13 cellular contexts compared by ENCODE assay signal in genomic region chr22:19799322-19800190, GRCh38. TPM values are rescaled to one million over a fixed set of nuclear protein-coding genes. Genes with fewer than 3 reads are reported as not detected.
A peak's percentile ranks its signal among the peaks of the same experiment; 100 is the strongest.
DNase-seq lines count a peak whose midpoint lies in the region; ATAC-seq and TF ChIP-seq lines count a peak whose summit lies in the region.
"Had no signal": no experiment of that assay in that cellular context is flagged by ENCODE, and none has a peak within 500 bp of the region (broad histone marks: within the 10 kb centered on the region; RNA-seq: fewer than 3 reads in every experiment).

No MANE protein-coding gene starts in this region.

- DNase-seq in GM03348 (ENCODE audit: low spot score) (peak; percentile 97), fibroblast of villous mesenchyme (ENCODE audit: low read depth) (peak; percentile 89), skeletal muscle cell (ENCODE audit: low read depth) (peak; percentile 71), NCI-H1092 treated with DMSO at 0.1 percent for 48 hours (lab: John Stamatoyannopoulos, UW) (no peak), GM20000 (ENCODE audit: low spot score) (no peak), COR-L47 (lab: John Stamatoyannopoulos, UW) (no peak)
- DNase-seq: activated gamma-delta T cell treated with Interleukin-2 at 50 U/mL for 16 hours, midbrain, NCI-H1417, OCI-M1 had no signal

- H3K4me3 ChIP-seq in fibroblast of villous mesenchyme (ENCODE audit: low read depth, low read length) (no peak overlapping the region), skeletal muscle cell (ENCODE audit: low read depth, low read length) (no peak overlapping the region)
- H3K4me3 ChIP-seq: smooth muscle cell had no signal

- ATAC-seq in SK-N-SH treated with all-trans-retinoic acid at 6 μM for 48 hours (peak; percentile 96), GM19395 (IDR thresholded peaks at IDR 0.05; ENCODE audit: unreplicated experiment) (no peak)

- TF ChIP-seq CTCF in fibroblast of villous mesenchyme (IDR thresholded peaks at IDR 0.05; ENCODE audit: insufficient read depth, low read depth, low read length) (peak; percentile 21), GM20000 (IDR thresholded peaks at IDR 0.05; ENCODE audit: extremely low read depth, missing control alignments) (no peak)

TF ChIP-seq in SK-N-SH treated with all-trans-retinoic acid at 6 μM for 48 hours, 23 proteins besides CTCF, POLR2A, EP300 and RAD21:
- TF ChIP-seq GLIS3 (CRISPR knock-in tag; IDR thresholded peaks at IDR 0.05) (no peak), ARNTL (CRISPR knock-in tag; IDR thresholded peaks at IDR 0.05; ENCODE audit: borderline replicate concordance, low read depth) (no peak), TCF4 (CRISPR knock-in tag; IDR thresholded peaks at IDR 0.05; ENCODE audit: borderline replicate concordance) (peak; percentile 91), SNAI2 (CRISPR knock-in tag; IDR thresholded peaks at IDR 0.05) (no peak), ISL1 (CRISPR knock-in tag; IDR thresholded peaks at IDR 0.05) (no peak), PPARA (CRISPR knock-in tag; IDR thresholded peaks at IDR 0.05; ENCODE audit: borderline replicate concordance) (no peak), ZC3H10 (CRISPR knock-in tag; IDR thresholded peaks at IDR 0.05) (no peak; the same call in 1 of the 2 replicates), CSRNP3 (CRISPR knock-in tag; IDR thresholded peaks at IDR 0.05) (no peak), ZFP3 (CRISPR knock-in tag; IDR thresholded peaks at IDR 0.05) (peak; percentile 88), POU6F1 (CRISPR knock-in tag; IDR thresholded peaks at IDR 0.05; ENCODE audit: borderline replicate concordance, low read depth) (no peak), CSDC2 (CRISPR knock-in tag; IDR thresholded peaks at IDR 0.05) (no peak), ESRRG (CRISPR knock-in tag; IDR thresholded peaks at IDR 0.05) (no peak), OSR1 (CRISPR knock-in tag; IDR thresholded peaks at IDR 0.05) (no peak), RARB (CRISPR knock-in tag; IDR thresholded peaks at IDR 0.05) (no peak), BACH2 (CRISPR knock-in tag; IDR thresholded peaks at IDR 0.05; ENCODE audit: borderline replicate concordance) (no peak), CREB5 (CRISPR knock-in tag; IDR thresholded peaks at IDR 0.05; ENCODE audit: low read depth) (peak; percentile 75; the same call in 1 of the 2 replicates), ZNF70 (CRISPR knock-in tag; IDR thresholded peaks at IDR 0.05) (no peak), TOX (CRISPR knock-in tag; IDR thresholded peaks at IDR 0.05; ENCODE audit: borderline replicate concordance) (no peak), ZNF8 (CRISPR knock-in tag; IDR thresholded peaks at IDR 0.05) (no peak), PATZ1 (CRISPR knock-in tag; IDR thresholded peaks at IDR 0.05; ENCODE audit: borderline replicate concordance) (peak; percentile 71; the same call in 1 of the 2 replicates), TSHZ2 (CRISPR knock-in tag; IDR thresholded peaks at IDR 0.05) (peak; percentile 77; the same call in 1 of the 2 replicates), ZNF565 (CRISPR knock-in tag; conservative IDR thresholded peaks at IDR 0.05; ENCODE audit: low read depth) (no peak), ZFP30 (CRISPR knock-in tag; IDR thresholded peaks at IDR 0.05) (no peak)

RNA-seq across cellular contexts. Expression of gene TBX1, which starts 39.0 kb away (rescaled TPM):
- total RNA-seq in fibroblast of villous mesenchyme, result under 0.01 and 0.43 TPM in 2 replicates
- total RNA-seq: smooth muscle cell had no signal

RNA-seq across cellular contexts. Expression of gene GNB1L, which starts 55.1 kb away (rescaled TPM):
- total RNA-seq in fibroblast of villous mesenchyme, result 5.2 and 11.0 TPM in 2 replicates

RNA-seq across cellular contexts. Expression of gene RTL10, which starts 55.1 kb away (rescaled TPM):
- total RNA-seq in fibroblast of villous mesenchyme, result 15.1 and 19.0 TPM in 2 replicates

Comparison
In these comparisons a context has a peak if more than half of its experiments do, and no peak if none do; other contexts are left out.
1. DNase-seq: peak in GM03348 (single experiment), fibroblast of villous mesenchyme (single experiment) and skeletal muscle cell (single experiment); none in NCI-H1092 treated with DMSO at 0.1 percent for 48 hours (single experiment), GM20000 (single experiment) and COR-L47 (single experiment).